Comparison of ENCODE assay signal across 8 cellular contexts in genomic region chr11:64240467-64241174, GRCh38. TPM values are rescaled to one million over a fixed set of nuclear protein-coding genes. Genes with fewer than 3 reads are reported as not detected.
DNase-seq lines count a peak whose midpoint lies in the region; ATAC-seq and TF ChIP-seq lines count a peak whose summit lies in the region.

FKBP2 (plus strand) TSS chr11:64241095; CDS start chr11:64242388, 1,293 bp downstream.

- TF ChIP-seq CTCF in GM10266 (IDR thresholded peaks at IDR 0.05; ENCODE audit: control insufficient read depth, insufficient read depth, low read depth, missing control alignments) = no peak
- no peak for TF ChIP-seq CTCF in osteocyte (IDR thresholded peaks at IDR 0.05)

- peaks cover 16% of the 10 kb centered on the region for H3K4me1 ChIP-seq in thymus (ENCODE audit: control insufficient read depth, insufficient read depth, low read length)

- H3K36me3 Mint-ChIP-seq in activated naive CD8-positive, alpha-beta T cell = no peaks in the 10 kb centered on the region
- H3K36me3 Mint-ChIP-seq in osteocyte (ENCODE audit: unreplicated experiment) = peaks cover 12% of the 10 kb centered on the region

- peak within 1 kb of the TSS; percentile 54 for H3K4me3 ChIP-seq in thymus (ENCODE audit: low read length)

- H3K27ac Mint-ChIP-seq in activated naive CD8-positive, alpha-beta T cell = peak within 1 kb of the TSS; percentile 97
- peak within 1 kb of the TSS; percentile 96 for H3K27ac Mint-ChIP-seq in osteocyte (ENCODE audit: unreplicated experiment)

- WGBS in thymus = under 1% methylated on average over 52 of the region's 52 CpGs

- peak; percentile 97 for DNase-seq in GM10266 (ENCODE audit: extremely low spot score)
- DNase-seq in NCI-H1105 (lab: John Stamatoyannopoulos, UW) = peak; percentile 96
- peak; percentile 88 for DNase-seq in SKM-1 treated with dmso at 0.1 percent for 144 hours (lab: John Stamatoyannopoulos, UW; ENCODE audit: unreplicated experiment)
- peak; percentile 96 for DNase-seq in glomerular visceral epithelial cell (ENCODE audit: extremely low spot score)
- peak; percentile 100 for DNase-seq in osteocyte (ENCODE audit: extremely low spot score, unreplicated experiment)

- H3K27ac ChIP-seq in thymus (ENCODE audit: low read depth) = peak within 1 kb of the TSS; percentile 96

- peak; percentile 51 for ATAC-seq in HG02623 (IDR thresholded peaks at IDR 0.05; ENCODE audit: unreplicated experiment)

- no peaks in the 10 kb centered on the region for H3K27me3 Mint-ChIP-seq in activated naive CD8-positive, alpha-beta T cell
- no peaks in the 10 kb centered on the region for H3K27me3 Mint-ChIP-seq in osteocyte (ENCODE audit: unreplicated experiment)

- H3K4me3 Mint-ChIP-seq in activated naive CD8-positive, alpha-beta T cell = peak within 1 kb of the TSS; percentile 92
- H3K4me3 Mint-ChIP-seq in osteocyte (ENCODE audit: unreplicated experiment) = peak within 1 kb of the TSS; percentile 91

- H3K9me3 ChIP-seq in thymus (ENCODE audit: control insufficient read depth) = no peaks in the 10 kb centered on the region

- no peaks in the 10 kb centered on the region for H3K27me3 ChIP-seq in thymus (ENCODE audit: control insufficient read depth, insufficient read depth)

- H3K9me3 Mint-ChIP-seq in activated naive CD8-positive, alpha-beta T cell (ENCODE audit: low read depth) = no peaks in the 10 kb centered on the region
- no peaks in the 10 kb centered on the region for H3K9me3 Mint-ChIP-seq in osteocyte (ENCODE audit: unreplicated experiment)

- H3K36me3 ChIP-seq in thymus (ENCODE audit: control insufficient read depth, insufficient read depth) = peaks cover 19% of the 10 kb centered on the region

- H3K4me1 Mint-ChIP-seq in activated naive CD8-positive, alpha-beta T cell (ENCODE audit: low read depth) = peaks cover 27% of the 10 kb centered on the region
- H3K4me1 Mint-ChIP-seq in osteocyte (ENCODE audit: unreplicated experiment) = peaks cover 39% of the 10 kb centered on the region

RNA-seq across cellular contexts. Expression of gene FKBP2, which starts in this region (rescaled TPM):
- 52.9 and 54.7 TPM in 2 replicates for total RNA-seq in osteocyte
- polyA plus RNA-seq in thymus = 128 TPM

Comparison
In these comparisons a context has a peak if more than half of its experiments do, and no peak if none do; other contexts are left out.
1. Peak in every context shown above with its lines: DNase-seq, ATAC-seq, H3K4me3 ChIP-seq and H3K27ac ChIP-seq.